In genomic region chr16:27215660-27216059, GRCh38 we compare ENCODE assay signal across 1 cellular context.
A peak's percentile ranks its signal among the peaks of the same experiment; 100 is the strongest.
TF ChIP-seq lines count a peak whose summit lies in the region.

No MANE protein-coding gene starts in this region.

TF ChIP-seq in K562, 482 proteins besides CTCF, POLR2A, EP300 and RAD21:
- no peak for TF ChIP-seq RBM22 (IDR thresholded peaks at IDR 0.05; ENCODE audit: low read depth, low read length, poor library complexity, severe bottlenecking)
- no peak for TF ChIP-seq PHTF2 (CRISPR knock-in tag; IDR thresholded peaks at IDR 0.05)
- TF ChIP-seq ZNF354B (CRISPR knock-in tag; IDR thresholded peaks at IDR 0.05) = no peak
- no peak for TF ChIP-seq TFE3 (CRISPR knock-in tag; IDR thresholded peaks at IDR 0.05)
- no peak for TF ChIP-seq ZFX (CRISPR knock-in tag; IDR thresholded peaks at IDR 0.05)
- peak; percentile 71 for TF ChIP-seq RBM25 (IDR thresholded peaks at IDR 0.05; ENCODE audit: low read depth, low read length, severe bottlenecking)
- no peak for TF ChIP-seq NR4A1 (CRISPR knock-in tag; IDR thresholded peaks at IDR 0.05)
- TF ChIP-seq NR4A1 (tag; IDR thresholded peaks at IDR 0.05) = no peak
TF ChIP-seq in K562: peak in this region for 1.
